9 cellular contexts compared by ENCODE assay signal in the genomic region with DNA sequence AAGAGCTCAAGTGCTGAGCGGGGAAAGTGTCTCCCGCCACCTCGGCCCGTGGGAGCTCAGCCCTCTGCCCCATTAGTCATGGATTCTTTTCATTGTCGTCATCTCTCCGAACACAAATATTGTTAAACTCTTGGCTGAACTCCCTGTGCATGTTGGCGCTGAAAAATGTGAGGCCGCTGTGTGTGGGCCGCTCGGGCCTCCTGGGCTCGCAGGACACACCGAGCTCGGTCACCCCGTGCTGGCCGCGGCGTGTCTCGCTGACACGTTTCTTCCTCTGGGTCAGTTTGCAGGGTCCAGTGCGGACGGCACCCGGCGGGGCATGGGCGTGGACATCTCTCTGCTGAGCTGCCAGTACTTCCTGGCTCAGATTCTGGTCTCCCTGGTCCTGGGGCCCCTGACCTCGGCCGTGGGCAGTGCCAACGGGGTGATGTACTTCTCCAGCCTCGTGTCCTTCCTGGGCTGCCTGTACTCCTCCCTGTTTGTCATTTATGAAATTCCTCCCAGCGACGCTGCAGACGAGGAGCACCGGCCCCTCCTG. TPM values are rescaled to one million over a fixed set of nuclear protein-coding genes. Genes with fewer than 3 reads are reported as not detected.
A peak's percentile ranks its signal among the peaks of the same experiment; 100 is the strongest.
DNase-seq lines count a peak whose midpoint lies in the region; ATAC-seq and TF ChIP-seq lines count a peak whose summit lies in the region.
"Had no signal": no experiment of that assay in that cellular context is flagged by ENCODE, and none has a peak within 500 bp of the region (broad histone marks: within the 10 kb centered on the region; RNA-seq: fewer than 3 reads in every experiment).

No MANE protein-coding gene starts in this region.

- TF ChIP-seq CTCF in Peyer's patch (IDR thresholded peaks at IDR 0.05) (no peak), esophagus squamous epithelium (IDR thresholded peaks at IDR 0.05) (no peak), nephron (IDR thresholded peaks at IDR 0.05; ENCODE audit: unreplicated experiment in 3 of 3) (no peak)
- TF ChIP-seq CTCF in CD4-positive, alpha-beta T cell (IDR thresholded peaks at IDR 0.05): no peak

- 20 to 22% methylated on average over 5 to 19 of the region's 32 CpGs for WGBS in esophagus squamous epithelium, 2 donors

- DNase-seq in ACHN (peak; percentile 89), Peyer's patch (peak in 2 of 3 donors; percentile 59 to 74), esophagus squamous epithelium (lab: John Stamatoyannopoulos, UW) (no peak), cortex of kidney (lab: John Stamatoyannopoulos, UW) (no peak), NCI-H345 (lab: John Stamatoyannopoulos, UW) (no peak)
- no peak for DNase-seq in CD4-positive, alpha-beta T cell
- DNase-seq: CD8-positive, alpha-beta memory T cell had no signal

- peaks cover 25% of the 10 kb centered on the region for H3K4me1 Mint-ChIP-seq in nephron
- no peaks in the 10 kb centered on the region for H3K4me1 Mint-ChIP-seq in CD4-positive, alpha-beta T cell (ENCODE audit: low read depth)
- H3K4me1 Mint-ChIP-seq: CD8-positive, alpha-beta memory T cell had no signal

- H3K36me3 ChIP-seq in Peyer's patch (no peaks in the 10 kb centered on the region), esophagus squamous epithelium (no peaks in the 10 kb centered on the region)

- no peaks in the 10 kb centered on the region for H3K9me3 ChIP-seq in Peyer's patch
- H3K9me3 ChIP-seq in esophagus squamous epithelium: no peaks in the 10 kb centered on the region
- H3K9me3 ChIP-seq in CD4-positive, alpha-beta T cell (ENCODE audit: control insufficient read depth, low read length): no peaks in the 10 kb centered on the region

- H3K4me3 Mint-ChIP-seq in nephron: peak overlapping the region; percentile 48 to 54 (median 50)
- H3K4me3 Mint-ChIP-seq in CD4-positive, alpha-beta T cell: no peak overlapping the region

- H3K27me3 ChIP-seq in Peyer's patch (no peaks in the 10 kb centered on the region), esophagus squamous epithelium (peaks cover 0 to 4% (median 0%) of the 10 kb centered on the region in 4 donors)
- no peaks in the 10 kb centered on the region for H3K27me3 ChIP-seq in CD4-positive, alpha-beta T cell (ENCODE audit: control insufficient read depth, insufficient read depth, low read length)

- H3K4me3 ChIP-seq in Peyer's patch (no peak overlapping the region), esophagus squamous epithelium (peak overlapping the region in 3 of 4 donors; percentile 11 to 44 (median 31))

- peaks cover 16% of the 10 kb centered on the region for H3K36me3 Mint-ChIP-seq in nephron (ENCODE audit: low read depth)
- no peaks in the 10 kb centered on the region for H3K36me3 Mint-ChIP-seq in CD4-positive, alpha-beta T cell (ENCODE audit: low read depth)
- H3K36me3 Mint-ChIP-seq: CD8-positive, alpha-beta memory T cell had no signal

- H3K27me3 Mint-ChIP-seq in nephron (ENCODE audit: low read depth): peaks cover 6% of the 10 kb centered on the region
- no peaks in the 10 kb centered on the region for H3K27me3 Mint-ChIP-seq in CD4-positive, alpha-beta T cell
- H3K27me3 Mint-ChIP-seq: CD8-positive, alpha-beta memory T cell had no signal

- intact Hi-C loops in esophagus squamous epithelium (cut with DNase I): no loop called here
- intact Hi-C loops in CD4-positive, alpha-beta T cell (cut with DNase I, micrococcal nuclease): no loop called here

- ATAC-seq in CD4-positive, alpha-beta T cell (ENCODE audit: poor library complexity): no peak
- ATAC-seq in HG03045 (IDR thresholded peaks at IDR 0.05; ENCODE audit: unreplicated experiment): no peak

- in situ Hi-C loops in ACHN (cut with HindIII; ENCODE audit: low pct_ligation_motif_present, low pct_unique_long_range_greater_than_20kb, low sequenced_read_pairs): no loop called here

- no peaks in the 10 kb centered on the region for H3K9me3 Mint-ChIP-seq in nephron
- no peaks in the 10 kb centered on the region for H3K9me3 Mint-ChIP-seq in CD4-positive, alpha-beta T cell
- H3K9me3 Mint-ChIP-seq: CD8-positive, alpha-beta memory T cell had no signal

- H3K27ac Mint-ChIP-seq in nephron: peak overlapping the region; percentile 82 to 83 (median 82)
- H3K27ac Mint-ChIP-seq in CD4-positive, alpha-beta T cell: no peak overlapping the region
- H3K27ac Mint-ChIP-seq: CD8-positive, alpha-beta memory T cell had no signal

- POLR2A ChIA-PET in CD4-positive, alpha-beta T cell (lab: Charles Lee): no interaction called here

- CTCF ChIA-PET in CD4-positive, alpha-beta T cell (lab: Charles Lee): no interaction called here

- no peak for TF ChIP-seq POLR2A in Peyer's patch (IDR thresholded peaks at IDR 0.05)
- no peak for TF ChIP-seq POLR2A in esophagus squamous epithelium (IDR thresholded peaks at IDR 0.05)

- peaks cover 0 to 9% (median 0%) of the 10 kb centered on the region in 4 donors for H3K4me1 ChIP-seq in Peyer's patch
- H3K4me1 ChIP-seq in esophagus squamous epithelium: peaks cover 10 to 28% (median 11%) of the 10 kb centered on the region in 3 donors

- H3K27ac ChIP-seq in Peyer's patch: peak overlapping the region; percentile 40 to 85 (median 68)
- H3K27ac ChIP-seq in esophagus squamous epithelium: peak overlapping the region; percentile 50 to 86 (median 78)
- no peak overlapping the region for H3K27ac ChIP-seq in CD4-positive, alpha-beta T cell (ENCODE audit: low read depth, low read length)

RNA-seq across cellular contexts. Expression of gene SLC45A1, which starts 25.6 kb away (rescaled TPM):
- 1 to 10 TPM in 2 of 4 donors, under 1 TPM in 2; 0.70 to 2.5 (median 1.1) TPM for total RNA-seq in Peyer's patch
- total RNA-seq in esophagus squamous epithelium: 1 to 10 TPM in 2 of 4 donors, under 1 TPM in 2; 0.13 to 3.4 (median 0.81) TPM
- under 1 TPM; 0.88 to 0.98 TPM for total RNA-seq in CD4-positive, alpha-beta T cell

Comparison
In these comparisons a context has a peak if more than half of its experiments do, and no peak if none do; other contexts are left out.
1. DNase-seq: peak in ACHN (single experiment) and Peyer's patch (2 of 3); none in esophagus squamous epithelium (single experiment), CD4-positive, alpha-beta T cell (0 of 10), cortex of kidney (single experiment) and NCI-H345 (single experiment).
2. H3K4me3 ChIP-seq: peak in esophagus squamous epithelium (3 of 4); none in Peyer's patch (0 of 4).